9 cellular contexts compared by ENCODE assay signal in genomic region chr5:109479260-109479860, GRCh38.
A peak's percentile ranks its signal among the peaks of the same experiment; 100 is the strongest.
DNase-seq lines count a peak whose midpoint lies in the region; ATAC-seq, FAIRE-seq and TF ChIP-seq lines count a peak whose summit lies in the region.
"Had no signal": no experiment of that assay in that cellular context is flagged by ENCODE, and none has a peak within 500 bp of the region (broad histone marks: within the 10 kb centered on the region; RNA-seq: fewer than 3 reads in every experiment).

No MANE protein-coding gene starts in this region.

- FAIRE-seq in H54 (lab: Jason Lieb, UNC) (peak; percentile 57), GM12891 (lab: Jason Lieb, UNC) (no peak)

- no peaks in the 10 kb centered on the region for H3K36me3 Mint-ChIP-seq in CD4-positive, CD25-positive, alpha-beta regulatory T cell
- H3K36me3 Mint-ChIP-seq: activated naive CD4-positive, alpha-beta T cell treated with anti-CD3 and anti-CD28 coated beads, Interleukin-2, amount 10 ng/mL, durations not matched to agents 7 days and 5 days had no signal

- H3K27me3 ChIP-seq in CD4-positive, CD25-positive, alpha-beta regulatory T cell (ENCODE audit: control insufficient read depth, insufficient read depth, low read length) = no peaks in the 10 kb centered on the region
- H3K27me3 ChIP-seq in RWPE2 (ENCODE audit: insufficient read depth, poor library complexity, severe bottlenecking) = no peaks in the 10 kb centered on the region

- H3K27ac Mint-ChIP-seq in CD4-positive, CD25-positive, alpha-beta regulatory T cell = no peak overlapping the region
- H3K27ac Mint-ChIP-seq: activated naive CD4-positive, alpha-beta T cell treated with anti-CD3 and anti-CD28 coated beads, Interleukin-2, amount 10 ng/mL, durations not matched to agents 7 days and 5 days had no signal

- no peak overlapping the region for H3K4me3 Mint-ChIP-seq in CD4-positive, CD25-positive, alpha-beta regulatory T cell
- H3K4me3 Mint-ChIP-seq: activated naive CD4-positive, alpha-beta T cell treated with anti-CD3 and anti-CD28 coated beads, Interleukin-2, amount 10 ng/mL, durations not matched to agents 7 days and 5 days had no signal

- TF ChIP-seq POLR2A in H54 (IDR thresholded peaks at IDR 0.05; ENCODE audit: low read depth, low read length) (no peak), GM12891 (IDR thresholded peaks at IDR 0.05; ENCODE audit: low read depth, low read length) (no peak)

- no peak overlapping the region for H3K27ac ChIP-seq in CD4-positive, CD25-positive, alpha-beta regulatory T cell (ENCODE audit: insufficient read depth, low read length, poor library complexity, severe bottlenecking)
- no peak overlapping the region for H3K27ac ChIP-seq in RWPE2 (ENCODE audit: poor library complexity, severe bottlenecking)

- DNase-seq in CD4-positive, CD25-positive, alpha-beta regulatory T cell = peak in 2 of 3 donors; percentile 13 to 16
- DNase-seq in H54 (ENCODE audit: insufficient read length, low spot score) (no peak), RWPE2 (ENCODE audit: low spot score) (no peak), hepatic stellate cell (ENCODE audit: low spot score) (peak; percentile 14), GM12891 (ENCODE audit: insufficient read length, low spot score) (no peak), middle frontal gyrus (ENCODE audit: extremely low spot score, low spot score) (no peak), activated T-cell treated with anti-CD3 and anti-CD28 coated beads for 4 hours (no peak)
- DNase-seq: activated naive CD4-positive, alpha-beta T cell treated with anti-CD3 and anti-CD28 coated beads, Interleukin-2, amount 10 ng/mL, durations not matched to agents 7 days and 5 days had no signal

- no peak overlapping the region for H3K4me3 ChIP-seq in CD4-positive, CD25-positive, alpha-beta regulatory T cell (ENCODE audit: low read depth, low read length)
- H3K4me3 ChIP-seq in RWPE2 (ENCODE audit: severe bottlenecking) = no peak overlapping the region

- peaks cover 0 to 2% (median 0%) of the 10 kb centered on the region in 4 donors for H3K4me1 Mint-ChIP-seq in CD4-positive, CD25-positive, alpha-beta regulatory T cell
- H3K4me1 Mint-ChIP-seq: activated naive CD4-positive, alpha-beta T cell treated with anti-CD3 and anti-CD28 coated beads, Interleukin-2, amount 10 ng/mL, durations not matched to agents 7 days and 5 days had no signal

- H3K27me3 Mint-ChIP-seq in CD4-positive, CD25-positive, alpha-beta regulatory T cell = peaks cover 19% of the 10 kb centered on the region

- ATAC-seq in CD4-positive, CD25-positive, alpha-beta regulatory T cell (ENCODE audit: low read depth in 2 of 2) = no peak
- ATAC-seq in RWPE2 (ENCODE audit: low read depth) (peak; percentile 50; the same call in 1 of the 3 replicates), GM21723 (IDR thresholded peaks at IDR 0.05; ENCODE audit: unreplicated experiment) (no peak)

- H3K36me3 ChIP-seq in CD4-positive, CD25-positive, alpha-beta regulatory T cell (ENCODE audit: control insufficient read depth, insufficient read depth, low read length) = no peaks in the 10 kb centered on the region
- no peaks in the 10 kb centered on the region for H3K36me3 ChIP-seq in RWPE2 (ENCODE audit: low read depth)

- no peaks in the 10 kb centered on the region for H3K9me3 Mint-ChIP-seq in CD4-positive, CD25-positive, alpha-beta regulatory T cell
- H3K9me3 Mint-ChIP-seq: activated naive CD4-positive, alpha-beta T cell treated with anti-CD3 and anti-CD28 coated beads, Interleukin-2, amount 10 ng/mL, durations not matched to agents 7 days and 5 days had no signal

- H3K9me3 ChIP-seq in CD4-positive, CD25-positive, alpha-beta regulatory T cell (ENCODE audit: control insufficient read depth in 2 of 2, low read length in 2 of 2) = no peaks in the 10 kb centered on the region
- peaks cover 3% of the 10 kb centered on the region for H3K9me3 ChIP-seq in RWPE2 (ENCODE audit: severe bottlenecking)

- TF ChIP-seq CTCF in RWPE2 (IDR thresholded peaks at IDR 0.05; ENCODE audit: poor library complexity, severe bottlenecking) = peak; percentile 94

- no peaks in the 10 kb centered on the region for H3K4me1 ChIP-seq in CD4-positive, CD25-positive, alpha-beta regulatory T cell (ENCODE audit: control insufficient read depth, insufficient read depth, low read length, poor library complexity, severe bottlenecking)
- H3K4me1 ChIP-seq in RWPE2 (ENCODE audit: insufficient read depth, poor library complexity, severe bottlenecking) = no peaks in the 10 kb centered on the region

TF ChIP-seq in GM12891, 5 proteins besides CTCF, POLR2A, EP300 and RAD21:
- no peak for TF ChIP-seq TAF1 (IDR thresholded peaks at IDR 0.05; ENCODE audit: low read depth, low read length)
- TF ChIP-seq POLR2AphosphoS5 (IDR thresholded peaks at IDR 0.05; ENCODE audit: low read depth, low read length) = no peak
- TF ChIP-seq PAX5 (IDR thresholded peaks at IDR 0.05; ENCODE audit: insufficient read depth, low read length, severe bottlenecking) = no peak
- TF ChIP-seq SPI1 (IDR thresholded peaks at IDR 0.05; ENCODE audit: low read depth, low read length) = no peak
- TF ChIP-seq POU2F2 (IDR thresholded peaks at IDR 0.05; ENCODE audit: low read depth, low read length) = no peak

Comparison
In these comparisons a context has a peak if more than half of its experiments do, and no peak if none do; other contexts are left out.
1. DNase-seq: peak in CD4-positive, CD25-positive, alpha-beta regulatory T cell (2 of 3) and hepatic stellate cell (single experiment); none in H54 (single experiment), RWPE2 (single experiment), GM12891 (single experiment), middle frontal gyrus (single experiment) and activated T-cell treated with anti-CD3 and anti-CD28 coated beads for 4 hours (single experiment).